In the genomic region with DNA sequence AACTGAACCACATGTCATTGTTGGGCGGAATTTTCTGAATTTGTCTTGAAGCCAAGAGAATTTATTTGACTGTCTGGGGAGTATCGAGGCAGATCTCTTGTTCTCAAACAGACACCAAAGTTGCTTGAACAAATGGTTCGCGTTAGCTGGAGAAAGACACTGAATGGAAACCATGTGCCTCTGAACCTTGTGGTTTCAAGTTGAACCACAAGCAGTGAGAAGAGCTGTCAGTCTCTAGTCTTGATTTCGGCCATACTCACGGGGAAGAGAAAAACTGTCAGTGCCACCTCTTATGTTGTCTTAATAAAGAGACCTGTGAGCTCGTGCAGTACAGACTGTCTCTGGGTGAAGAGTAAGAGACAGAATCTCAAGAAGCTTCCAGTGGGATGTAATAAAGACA, we compare ENCODE assay signal across 1 cellular context.
TF ChIP-seq lines count a peak whose summit lies in the region.

No MANE protein-coding gene starts in this region.

TF ChIP-seq in H1, 55 proteins besides CTCF, POLR2A, EP300 and RAD21 (continued from another document):
- TF ChIP-seq, protein P1, sequence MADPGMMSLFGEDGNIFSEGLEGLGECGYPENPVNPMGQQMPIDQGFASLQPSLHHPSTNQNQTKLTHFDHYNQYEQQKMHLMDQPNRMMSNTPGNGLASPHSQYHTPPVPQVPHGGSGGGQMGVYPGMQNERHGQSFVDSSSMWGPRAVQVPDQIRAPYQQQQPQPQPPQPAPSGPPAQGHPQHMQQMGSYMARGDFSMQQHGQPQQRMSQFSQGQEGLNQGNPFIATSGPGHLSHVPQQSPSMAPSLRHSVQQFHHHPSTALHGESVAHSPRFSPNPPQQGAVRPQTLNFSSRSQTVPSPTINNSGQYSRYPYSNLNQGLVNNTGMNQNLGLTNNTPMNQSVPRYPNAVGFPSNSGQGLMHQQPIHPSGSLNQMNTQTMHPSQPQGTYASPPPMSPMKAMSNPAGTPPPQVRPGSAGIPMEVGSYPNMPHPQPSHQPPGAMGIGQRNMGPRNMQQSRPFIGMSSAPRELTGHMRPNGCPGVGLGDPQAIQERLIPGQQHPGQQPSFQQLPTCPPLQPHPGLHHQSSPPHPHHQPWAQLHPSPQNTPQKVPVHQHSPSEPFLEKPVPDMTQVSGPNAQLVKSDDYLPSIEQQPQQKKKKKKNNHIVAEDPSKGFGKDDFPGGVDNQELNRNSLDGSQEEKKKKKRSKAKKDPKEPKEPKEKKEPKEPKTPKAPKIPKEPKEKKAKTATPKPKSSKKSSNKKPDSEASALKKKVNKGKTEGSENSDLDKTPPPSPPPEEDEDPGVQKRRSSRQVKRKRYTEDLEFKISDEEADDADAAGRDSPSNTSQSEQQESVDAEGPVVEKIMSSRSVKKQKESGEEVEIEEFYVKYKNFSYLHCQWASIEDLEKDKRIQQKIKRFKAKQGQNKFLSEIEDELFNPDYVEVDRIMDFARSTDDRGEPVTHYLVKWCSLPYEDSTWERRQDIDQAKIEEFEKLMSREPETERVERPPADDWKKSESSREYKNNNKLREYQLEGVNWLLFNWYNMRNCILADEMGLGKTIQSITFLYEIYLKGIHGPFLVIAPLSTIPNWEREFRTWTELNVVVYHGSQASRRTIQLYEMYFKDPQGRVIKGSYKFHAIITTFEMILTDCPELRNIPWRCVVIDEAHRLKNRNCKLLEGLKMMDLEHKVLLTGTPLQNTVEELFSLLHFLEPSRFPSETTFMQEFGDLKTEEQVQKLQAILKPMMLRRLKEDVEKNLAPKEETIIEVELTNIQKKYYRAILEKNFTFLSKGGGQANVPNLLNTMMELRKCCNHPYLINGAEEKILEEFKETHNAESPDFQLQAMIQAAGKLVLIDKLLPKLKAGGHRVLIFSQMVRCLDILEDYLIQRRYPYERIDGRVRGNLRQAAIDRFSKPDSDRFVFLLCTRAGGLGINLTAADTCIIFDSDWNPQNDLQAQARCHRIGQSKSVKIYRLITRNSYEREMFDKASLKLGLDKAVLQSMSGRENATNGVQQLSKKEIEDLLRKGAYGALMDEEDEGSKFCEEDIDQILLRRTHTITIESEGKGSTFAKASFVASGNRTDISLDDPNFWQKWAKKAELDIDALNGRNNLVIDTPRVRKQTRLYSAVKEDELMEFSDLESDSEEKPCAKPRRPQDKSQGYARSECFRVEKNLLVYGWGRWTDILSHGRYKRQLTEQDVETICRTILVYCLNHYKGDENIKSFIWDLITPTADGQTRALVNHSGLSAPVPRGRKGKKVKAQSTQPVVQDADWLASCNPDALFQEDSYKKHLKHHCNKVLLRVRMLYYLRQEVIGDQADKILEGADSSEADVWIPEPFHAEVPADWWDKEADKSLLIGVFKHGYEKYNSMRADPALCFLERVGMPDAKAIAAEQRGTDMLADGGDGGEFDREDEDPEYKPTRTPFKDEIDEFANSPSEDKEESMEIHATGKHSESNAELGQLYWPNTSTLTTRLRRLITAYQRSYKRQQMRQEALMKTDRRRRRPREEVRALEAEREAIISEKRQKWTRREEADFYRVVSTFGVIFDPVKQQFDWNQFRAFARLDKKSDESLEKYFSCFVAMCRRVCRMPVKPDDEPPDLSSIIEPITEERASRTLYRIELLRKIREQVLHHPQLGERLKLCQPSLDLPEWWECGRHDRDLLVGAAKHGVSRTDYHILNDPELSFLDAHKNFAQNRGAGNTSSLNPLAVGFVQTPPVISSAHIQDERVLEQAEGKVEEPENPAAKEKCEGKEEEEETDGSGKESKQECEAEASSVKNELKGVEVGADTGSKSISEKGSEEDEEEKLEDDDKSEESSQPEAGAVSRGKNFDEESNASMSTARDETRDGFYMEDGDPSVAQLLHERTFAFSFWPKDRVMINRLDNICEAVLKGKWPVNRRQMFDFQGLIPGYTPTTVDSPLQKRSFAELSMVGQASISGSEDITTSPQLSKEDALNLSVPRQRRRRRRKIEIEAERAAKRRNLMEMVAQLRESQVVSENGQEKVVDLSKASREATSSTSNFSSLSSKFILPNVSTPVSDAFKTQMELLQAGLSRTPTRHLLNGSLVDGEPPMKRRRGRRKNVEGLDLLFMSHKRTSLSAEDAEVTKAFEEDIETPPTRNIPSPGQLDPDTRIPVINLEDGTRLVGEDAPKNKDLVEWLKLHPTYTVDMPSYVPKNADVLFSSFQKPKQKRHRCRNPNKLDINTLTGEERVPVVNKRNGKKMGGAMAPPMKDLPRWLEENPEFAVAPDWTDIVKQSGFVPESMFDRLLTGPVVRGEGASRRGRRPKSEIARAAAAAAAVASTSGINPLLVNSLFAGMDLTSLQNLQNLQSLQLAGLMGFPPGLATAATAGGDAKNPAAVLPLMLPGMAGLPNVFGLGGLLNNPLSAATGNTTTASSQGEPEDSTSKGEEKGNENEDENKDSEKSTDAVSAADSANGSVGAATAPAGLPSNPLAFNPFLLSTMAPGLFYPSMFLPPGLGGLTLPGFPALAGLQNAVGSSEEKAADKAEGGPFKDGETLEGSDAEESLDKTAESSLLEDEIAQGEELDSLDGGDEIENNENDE (IDR thresholded peaks at IDR 0.05; ENCODE audit: insufficient replicate concordance, low read length) = no peak
- TF ChIP-seq TAF7 (optimal IDR thresholded peaks at IDR 0.05; ENCODE audit: borderline replicate concordance, low read depth, low read length) = no peak
- no peak for TF ChIP-seq SP4 (IDR thresholded peaks at IDR 0.05; ENCODE audit: low read length)
- TF ChIP-seq EGR1 (IDR thresholded peaks at IDR 0.05; ENCODE audit: borderline replicate concordance, low read depth, low read length) = no peak
- TF ChIP-seq GABPA (IDR thresholded peaks at IDR 0.05; ENCODE audit: borderline replicate concordance, insufficient read depth, low read length) = no peak
- no peak for TF ChIP-seq RBBP5 (IDR thresholded peaks at IDR 0.05; ENCODE audit: borderline replicate concordance, low read depth, low read length)
- TF ChIP-seq NRF1 (IDR thresholded peaks at IDR 0.05; ENCODE audit: low read depth, low read length) = no peak
- no peak for TF ChIP-seq NANOG (IDR thresholded peaks at IDR 0.05; ENCODE audit: insufficient read depth, low read depth, low read length, poor library complexity, severe bottlenecking)
- TF ChIP-seq HDAC6 (IDR thresholded peaks at IDR 0.05; ENCODE audit: low read depth, low read length) = no peak
- no peak for TF ChIP-seq BACH1 (IDR thresholded peaks at IDR 0.05; ENCODE audit: low read length)
TF ChIP-seq in H1: peak in this region for 0.
